In genomic region chr12:42327227-42327590, GRCh38 we compare ENCODE assay signal across 8 cellular contexts. TPM values are rescaled to one million over a fixed set of nuclear protein-coding genes. Genes with fewer than 3 reads are reported as not detected.
DNase-seq lines count a peak whose midpoint lies in the region; ATAC-seq and TF ChIP-seq lines count a peak whose summit lies in the region.

No MANE protein-coding gene starts in this region.

- ATAC-seq in thoracic aorta (ENCODE audit: insufficient number of reproducible peaks, low FRiP score, low read depth): no peak
- no peak for ATAC-seq in GM21367 (IDR thresholded peaks at IDR 0.05; ENCODE audit: unreplicated experiment)
- no peak for ATAC-seq in HG03159 (IDR thresholded peaks at IDR 0.05; ENCODE audit: unreplicated experiment)

- peak overlapping the region; percentile 95 for H3K4me3 ChIP-seq in kidney epithelial cell (ENCODE audit: low read depth, low read length)
- H3K4me3 ChIP-seq in thoracic aorta: peak overlapping the region; percentile 97

- no peaks in the 10 kb centered on the region for H3K9me3 Mint-ChIP-seq in activated CD4-positive, alpha-beta T cell treated with anti-CD3 and anti-CD28 coated beads, Interleukin-2, amount 10 ng/mL, durations not matched to agents 7 days and 5 days
- no peaks in the 10 kb centered on the region for H3K9me3 Mint-ChIP-seq in activated naive CD8-positive, alpha-beta T cell (ENCODE audit: low read depth)

- peak overlapping the region in 1 of 2 donors; percentile 85 for H3K27ac ChIP-seq in thoracic aorta

- peak overlapping the region; percentile 94 for H3K4me3 Mint-ChIP-seq in activated CD4-positive, alpha-beta T cell treated with anti-CD3 and anti-CD28 coated beads, Interleukin-2, amount 10 ng/mL, durations not matched to agents 7 days and 5 days
- H3K4me3 Mint-ChIP-seq in activated naive CD8-positive, alpha-beta T cell: peak overlapping the region; percentile 99

- no peaks in the 10 kb centered on the region for H3K27me3 Mint-ChIP-seq in activated CD4-positive, alpha-beta T cell treated with anti-CD3 and anti-CD28 coated beads, Interleukin-2, amount 10 ng/mL, durations not matched to agents 7 days and 5 days
- H3K27me3 Mint-ChIP-seq in activated naive CD8-positive, alpha-beta T cell: no peaks in the 10 kb centered on the region

- TF ChIP-seq CTCF in kidney epithelial cell (IDR thresholded peaks at IDR 0.05; ENCODE audit: insufficient read depth, low read length, poor library complexity, severe bottlenecking) (no peak), thoracic aorta (IDR thresholded peaks at IDR 0.05) (no peak)

- peaks cover 59% of the 10 kb centered on the region for H3K4me1 Mint-ChIP-seq in activated CD4-positive, alpha-beta T cell treated with anti-CD3 and anti-CD28 coated beads, Interleukin-2, amount 10 ng/mL, durations not matched to agents 7 days and 5 days
- H3K4me1 Mint-ChIP-seq in activated naive CD8-positive, alpha-beta T cell (ENCODE audit: low read depth): peaks cover 64% of the 10 kb centered on the region

- CTCF ChIA-PET in activated CD4-positive, alpha-beta T cell treated with anti-CD3 and anti-CD28 coated beads, Interleukin-2, amount 10 ng/mL, durations not matched to agents 7 days and 5 days (lab: Charles Lee): no interaction called here

- peak overlapping the region; percentile 99 for H3K27ac Mint-ChIP-seq in activated CD4-positive, alpha-beta T cell treated with anti-CD3 and anti-CD28 coated beads, Interleukin-2, amount 10 ng/mL, durations not matched to agents 7 days and 5 days
- peak overlapping the region; percentile 90 for H3K27ac Mint-ChIP-seq in activated naive CD8-positive, alpha-beta T cell

- H3K4me1 ChIP-seq in thoracic aorta (ENCODE audit: control insufficient read depth in 1 of 2, low read depth in 2 of 2): peaks cover 19 to 30% of the 10 kb centered on the region in 2 donors

- POLR2A ChIA-PET in activated CD4-positive, alpha-beta T cell treated with anti-CD3 and anti-CD28 coated beads, Interleukin-2, amount 10 ng/mL, durations not matched to agents 7 days and 5 days (lab: Charles Lee): no interaction called here

- H3K9me3 ChIP-seq in thoracic aorta: no peaks in the 10 kb centered on the region

- H3K36me3 ChIP-seq in kidney epithelial cell (ENCODE audit: control insufficient read depth, insufficient read depth, low read length): no peaks in the 10 kb centered on the region
- peaks cover 4% of the 10 kb centered on the region for H3K36me3 ChIP-seq in thoracic aorta

- H3K36me3 Mint-ChIP-seq in activated CD4-positive, alpha-beta T cell treated with anti-CD3 and anti-CD28 coated beads, Interleukin-2, amount 10 ng/mL, durations not matched to agents 7 days and 5 days (ENCODE audit: low read depth): peaks cover 14% of the 10 kb centered on the region
- H3K36me3 Mint-ChIP-seq in activated naive CD8-positive, alpha-beta T cell: no peaks in the 10 kb centered on the region

- H3K27me3 ChIP-seq in kidney epithelial cell (ENCODE audit: control insufficient read depth, insufficient read depth, low read length): no peaks in the 10 kb centered on the region
- no peaks in the 10 kb centered on the region for H3K27me3 ChIP-seq in thoracic aorta (replicated peaks; ENCODE audit: insufficient read depth)

- DNase-seq in activated CD4-positive, alpha-beta T cell treated with anti-CD3 and anti-CD28 coated beads, Interleukin-2, amount 10 ng/mL, durations not matched to agents 7 days and 5 days: no peak
- DNase-seq in activated CD4-positive, alpha-beta T cell treated with anti-CD3 and anti-CD28 coated beads, Interleukin-2, amount 50 U/mL, for 48 hours: no peak
- no peak for DNase-seq in kidney epithelial cell (ENCODE audit: low read depth)
- DNase-seq in thoracic aorta (ENCODE audit: low spot score): no peak
- DNase-seq in H4 (ENCODE audit: low spot score): no peak

RNA-seq across cellular contexts. Expression of gene PPHLN1, which starts 1.2 kb away (rescaled TPM):
- total RNA-seq in activated CD4-positive, alpha-beta T cell treated with anti-CD3 and anti-CD28 coated beads, Interleukin-2, amount 10 ng/mL, durations not matched to agents 7 days and 5 days: 10 to 100 TPM; 83.5 to 84.0 TPM
- total RNA-seq in kidney epithelial cell (51.2 and 57.2 TPM in 2 replicates), thoracic aorta (10 to 100 TPM; 41.7 to 95.8 TPM)
- total RNA-seq in H4 (2014; rRNA removed; shearing (Covaris generic)): 73.5 and 96.5 TPM in 2 replicates

RNA-seq across cellular contexts. Expression of gene ZCRB1, which starts 1.3 kb away (rescaled TPM):
- total RNA-seq in activated CD4-positive, alpha-beta T cell treated with anti-CD3 and anti-CD28 coated beads, Interleukin-2, amount 10 ng/mL, durations not matched to agents 7 days and 5 days: 10 to 100 TPM; 43.4 to 52.7 TPM
- total RNA-seq in kidney epithelial cell: 36.8 and 38.0 TPM in 2 replicates
- 10 to 100 TPM; 25.2 to 27.2 TPM for total RNA-seq in thoracic aorta
- 52.6 and 57.8 TPM in 2 replicates for total RNA-seq in H4 (2014; rRNA removed; shearing (Covaris generic))
